In the genomic region with DNA sequence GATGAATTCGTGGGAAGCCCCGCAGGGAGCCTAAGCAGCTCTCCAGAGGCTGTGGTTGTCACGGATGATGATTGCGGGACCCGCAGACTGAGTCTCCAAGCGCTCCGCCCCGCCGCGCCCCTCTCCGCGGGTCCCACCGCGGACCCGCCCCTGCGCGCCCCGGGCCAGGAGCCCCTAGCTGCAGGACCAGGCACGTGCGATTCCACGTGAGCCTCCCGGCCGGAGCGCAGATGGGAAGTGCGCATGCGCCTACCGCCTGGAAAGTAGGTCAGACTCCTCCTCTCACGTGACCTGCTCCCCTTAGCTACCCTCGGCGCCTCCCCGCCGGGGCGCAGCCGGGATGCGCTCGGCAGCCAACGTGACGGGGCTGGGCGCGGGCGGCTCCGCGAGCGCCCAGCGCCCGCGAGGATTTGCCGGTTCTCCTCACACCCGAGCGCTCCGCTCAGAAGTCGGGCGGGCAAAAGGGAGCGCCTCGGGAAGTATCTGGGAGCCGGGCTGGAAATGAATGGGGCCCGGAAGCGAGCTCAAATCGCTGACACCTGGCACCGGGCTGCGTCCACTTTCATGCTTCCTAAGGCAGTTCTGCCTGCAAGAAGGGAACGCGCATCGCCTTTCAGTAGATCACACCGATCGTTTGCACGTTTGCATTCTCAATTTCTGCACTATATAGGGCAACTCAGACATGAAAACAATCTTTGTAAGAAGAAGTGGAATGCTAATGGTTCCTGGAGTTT, we compare ENCODE assay signal across 1 cellular context.
TF ChIP-seq lines count a peak whose summit lies in the region.

No MANE protein-coding gene starts in this region.

TF ChIP-seq in K562, 482 proteins besides CTCF, POLR2A, EP300 and RAD21 (continued from another document and continues in another):
- peak in 1 of 2 experiments; percentile 68; a peak in 1 of 4 replicates for TF ChIP-seq FOXA3 (CRISPR knock-in tag; conservative IDR thresholded peaks at IDR 0.05 in 1 of 2, IDR thresholded peaks at IDR 0.05 in 1 of 2)
- no peak for TF ChIP-seq TAL1 (IDR thresholded peaks at IDR 0.05)
- TF ChIP-seq ZNF143 (CRISPR knock-in tag; IDR thresholded peaks at IDR 0.05): no peak
- TF ChIP-seq, protein P1, sequence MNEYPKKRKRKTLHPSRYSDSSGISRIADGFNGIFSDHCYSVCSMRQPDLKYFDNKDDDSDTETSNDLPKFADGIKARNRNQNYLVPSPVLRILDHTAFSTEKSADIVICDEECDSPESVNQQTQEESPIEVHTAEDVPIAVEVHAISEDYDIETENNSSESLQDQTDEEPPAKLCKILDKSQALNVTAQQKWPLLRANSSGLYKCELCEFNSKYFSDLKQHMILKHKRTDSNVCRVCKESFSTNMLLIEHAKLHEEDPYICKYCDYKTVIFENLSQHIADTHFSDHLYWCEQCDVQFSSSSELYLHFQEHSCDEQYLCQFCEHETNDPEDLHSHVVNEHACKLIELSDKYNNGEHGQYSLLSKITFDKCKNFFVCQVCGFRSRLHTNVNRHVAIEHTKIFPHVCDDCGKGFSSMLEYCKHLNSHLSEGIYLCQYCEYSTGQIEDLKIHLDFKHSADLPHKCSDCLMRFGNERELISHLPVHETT (CRISPR knock-in tag; conservative IDR thresholded peaks at IDR 0.05 in 1 of 2, IDR thresholded peaks at IDR 0.05 in 1 of 2): no peak
- TF ChIP-seq SMAD4 (CRISPR knock-in tag; conservative IDR thresholded peaks at IDR 0.05): peak; percentile 65; the same call in 1 of the 2 replicates
- no peak for TF ChIP-seq NFE2 (IDR thresholded peaks at IDR 0.05; ENCODE audit: low read depth)
- TF ChIP-seq, protein P2, sequence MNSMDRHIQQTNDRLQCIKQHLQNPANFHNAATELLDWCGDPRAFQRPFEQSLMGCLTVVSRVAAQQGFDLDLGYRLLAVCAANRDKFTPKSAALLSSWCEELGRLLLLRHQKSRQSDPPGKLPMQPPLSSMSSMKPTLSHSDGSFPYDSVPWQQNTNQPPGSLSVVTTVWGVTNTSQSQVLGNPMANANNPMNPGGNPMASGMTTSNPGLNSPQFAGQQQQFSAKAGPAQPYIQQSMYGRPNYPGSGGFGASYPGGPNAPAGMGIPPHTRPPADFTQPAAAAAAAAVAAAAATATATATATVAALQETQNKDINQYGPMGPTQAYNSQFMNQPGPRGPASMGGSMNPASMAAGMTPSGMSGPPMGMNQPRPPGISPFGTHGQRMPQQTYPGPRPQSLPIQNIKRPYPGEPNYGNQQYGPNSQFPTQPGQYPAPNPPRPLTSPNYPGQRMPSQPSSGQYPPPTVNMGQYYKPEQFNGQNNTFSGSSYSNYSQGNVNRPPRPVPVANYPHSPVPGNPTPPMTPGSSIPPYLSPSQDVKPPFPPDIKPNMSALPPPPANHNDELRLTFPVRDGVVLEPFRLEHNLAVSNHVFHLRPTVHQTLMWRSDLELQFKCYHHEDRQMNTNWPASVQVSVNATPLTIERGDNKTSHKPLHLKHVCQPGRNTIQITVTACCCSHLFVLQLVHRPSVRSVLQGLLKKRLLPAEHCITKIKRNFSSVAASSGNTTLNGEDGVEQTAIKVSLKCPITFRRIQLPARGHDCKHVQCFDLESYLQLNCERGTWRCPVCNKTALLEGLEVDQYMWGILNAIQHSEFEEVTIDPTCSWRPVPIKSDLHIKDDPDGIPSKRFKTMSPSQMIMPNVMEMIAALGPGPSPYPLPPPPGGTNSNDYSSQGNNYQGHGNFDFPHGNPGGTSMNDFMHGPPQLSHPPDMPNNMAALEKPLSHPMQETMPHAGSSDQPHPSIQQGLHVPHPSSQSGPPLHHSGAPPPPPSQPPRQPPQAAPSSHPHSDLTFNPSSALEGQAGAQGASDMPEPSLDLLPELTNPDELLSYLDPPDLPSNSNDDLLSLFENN (IDR thresholded peaks at IDR 0.05; ENCODE audit: low read depth in 2 of 2, low read length in 2 of 2): no peak
- no peak for TF ChIP-seq SP2 (IDR thresholded peaks at IDR 0.05; ENCODE audit: extremely low read depth, low read depth, low read length, poor library complexity, severe bottlenecking)
- TF ChIP-seq BHLHE40 (IDR thresholded peaks at IDR 0.05; ENCODE audit: low read length): peak; percentile 98
- no peak for TF ChIP-seq ARID2 (IDR thresholded peaks at IDR 0.05)
- TF ChIP-seq ETV5 (CRISPR knock-in tag; IDR thresholded peaks at IDR 0.05; ENCODE audit: low read depth): no peak
- TF ChIP-seq NCOR1 (IDR thresholded peaks at IDR 0.05): 0 out of 2 replicates have a peak, but pooled peaks have one; percentile 13
- peak; percentile 60; the same call in 1 of the 2 replicates for TF ChIP-seq ZNF263 (CRISPR knock-in tag; IDR thresholded peaks at IDR 0.05; ENCODE audit: borderline replicate concordance)
- TF ChIP-seq, protein P3, sequence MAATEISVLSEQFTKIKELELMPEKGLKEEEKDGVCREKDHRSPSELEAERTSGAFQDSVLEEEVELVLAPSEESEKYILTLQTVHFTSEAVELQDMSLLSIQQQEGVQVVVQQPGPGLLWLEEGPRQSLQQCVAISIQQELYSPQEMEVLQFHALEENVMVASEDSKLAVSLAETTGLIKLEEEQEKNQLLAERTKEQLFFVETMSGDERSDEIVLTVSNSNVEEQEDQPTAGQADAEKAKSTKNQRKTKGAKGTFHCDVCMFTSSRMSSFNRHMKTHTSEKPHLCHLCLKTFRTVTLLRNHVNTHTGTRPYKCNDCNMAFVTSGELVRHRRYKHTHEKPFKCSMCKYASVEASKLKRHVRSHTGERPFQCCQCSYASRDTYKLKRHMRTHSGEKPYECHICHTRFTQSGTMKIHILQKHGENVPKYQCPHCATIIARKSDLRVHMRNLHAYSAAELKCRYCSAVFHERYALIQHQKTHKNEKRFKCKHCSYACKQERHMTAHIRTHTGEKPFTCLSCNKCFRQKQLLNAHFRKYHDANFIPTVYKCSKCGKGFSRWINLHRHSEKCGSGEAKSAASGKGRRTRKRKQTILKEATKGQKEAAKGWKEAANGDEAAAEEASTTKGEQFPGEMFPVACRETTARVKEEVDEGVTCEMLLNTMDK (IDR thresholded peaks at IDR 0.05; ENCODE audit: borderline replicate concordance, insufficient read depth, low read depth, low read length, poor library complexity, severe bottlenecking): no peak
- TF ChIP-seq ID3 (CRISPR knock-in tag; IDR thresholded peaks at IDR 0.05): no peak
- TF ChIP-seq ID3 (tag; IDR thresholded peaks at IDR 0.05): no peak
- TF ChIP-seq RBM17 (IDR thresholded peaks at IDR 0.05; ENCODE audit: borderline replicate concordance, low read depth, low read length): no peak
- TF ChIP-seq, protein P4, sequence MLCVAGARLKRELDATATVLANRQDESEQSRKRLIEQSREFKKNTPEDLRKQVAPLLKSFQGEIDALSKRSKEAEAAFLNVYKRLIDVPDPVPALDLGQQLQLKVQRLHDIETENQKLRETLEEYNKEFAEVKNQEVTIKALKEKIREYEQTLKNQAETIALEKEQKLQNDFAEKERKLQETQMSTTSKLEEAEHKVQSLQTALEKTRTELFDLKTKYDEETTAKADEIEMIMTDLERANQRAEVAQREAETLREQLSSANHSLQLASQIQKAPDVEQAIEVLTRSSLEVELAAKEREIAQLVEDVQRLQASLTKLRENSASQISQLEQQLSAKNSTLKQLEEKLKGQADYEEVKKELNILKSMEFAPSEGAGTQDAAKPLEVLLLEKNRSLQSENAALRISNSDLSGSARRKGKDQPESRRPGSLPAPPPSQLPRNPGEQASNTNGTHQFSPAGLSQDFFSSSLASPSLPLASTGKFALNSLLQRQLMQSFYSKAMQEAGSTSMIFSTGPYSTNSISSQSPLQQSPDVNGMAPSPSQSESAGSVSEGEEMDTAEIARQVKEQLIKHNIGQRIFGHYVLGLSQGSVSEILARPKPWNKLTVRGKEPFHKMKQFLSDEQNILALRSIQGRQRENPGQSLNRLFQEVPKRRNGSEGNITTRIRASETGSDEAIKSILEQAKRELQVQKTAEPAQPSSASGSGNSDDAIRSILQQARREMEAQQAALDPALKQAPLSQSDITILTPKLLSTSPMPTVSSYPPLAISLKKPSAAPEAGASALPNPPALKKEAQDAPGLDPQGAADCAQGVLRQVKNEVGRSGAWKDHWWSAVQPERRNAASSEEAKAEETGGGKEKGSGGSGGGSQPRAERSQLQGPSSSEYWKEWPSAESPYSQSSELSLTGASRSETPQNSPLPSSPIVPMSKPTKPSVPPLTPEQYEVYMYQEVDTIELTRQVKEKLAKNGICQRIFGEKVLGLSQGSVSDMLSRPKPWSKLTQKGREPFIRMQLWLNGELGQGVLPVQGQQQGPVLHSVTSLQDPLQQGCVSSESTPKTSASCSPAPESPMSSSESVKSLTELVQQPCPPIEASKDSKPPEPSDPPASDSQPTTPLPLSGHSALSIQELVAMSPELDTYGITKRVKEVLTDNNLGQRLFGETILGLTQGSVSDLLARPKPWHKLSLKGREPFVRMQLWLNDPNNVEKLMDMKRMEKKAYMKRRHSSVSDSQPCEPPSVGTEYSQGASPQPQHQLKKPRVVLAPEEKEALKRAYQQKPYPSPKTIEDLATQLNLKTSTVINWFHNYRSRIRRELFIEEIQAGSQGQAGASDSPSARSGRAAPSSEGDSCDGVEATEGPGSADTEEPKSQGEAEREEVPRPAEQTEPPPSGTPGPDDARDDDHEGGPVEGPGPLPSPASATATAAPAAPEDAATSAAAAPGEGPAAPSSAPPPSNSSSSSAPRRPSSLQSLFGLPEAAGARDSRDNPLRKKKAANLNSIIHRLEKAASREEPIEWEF (CRISPR knock-in tag; IDR thresholded peaks at IDR 0.05): no peak
- no peak for TF ChIP-seq RBBP5 (IDR thresholded peaks at IDR 0.05; ENCODE audit: borderline replicate concordance, insufficient read depth, low read length, poor library complexity, severe bottlenecking)
- no peak for TF ChIP-seq JUN (IDR thresholded peaks at IDR 0.05; ENCODE audit: borderline replicate concordance, low read depth, low read length)
- TF ChIP-seq JUN (CRISPR knock-in tag; IDR thresholded peaks at IDR 0.05; ENCODE audit: borderline replicate concordance): 0 out of 2 replicates have a peak, but pooled peaks have one; percentile 27
- TF ChIP-seq, protein P5, sequence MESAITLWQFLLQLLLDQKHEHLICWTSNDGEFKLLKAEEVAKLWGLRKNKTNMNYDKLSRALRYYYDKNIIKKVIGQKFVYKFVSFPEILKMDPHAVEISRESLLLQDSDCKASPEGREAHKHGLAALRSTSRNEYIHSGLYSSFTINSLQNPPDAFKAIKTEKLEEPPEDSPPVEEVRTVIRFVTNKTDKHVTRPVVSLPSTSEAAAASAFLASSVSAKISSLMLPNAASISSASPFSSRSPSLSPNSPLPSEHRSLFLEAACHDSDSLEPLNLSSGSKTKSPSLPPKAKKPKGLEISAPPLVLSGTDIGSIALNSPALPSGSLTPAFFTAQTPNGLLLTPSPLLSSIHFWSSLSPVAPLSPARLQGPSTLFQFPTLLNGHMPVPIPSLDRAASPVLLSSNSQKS (CRISPR knock-in tag; IDR thresholded peaks at IDR 0.05): no peak
- TF ChIP-seq NR3C1 (CRISPR knock-in tag; IDR thresholded peaks at IDR 0.05): 0 out of 2 replicates have a peak, but pooled peaks have one; percentile 44
- no peak for TF ChIP-seq ZNF384 (IDR thresholded peaks at IDR 0.05; ENCODE audit: low read depth, low read length)
- TF ChIP-seq E2F6 (IDR thresholded peaks at IDR 0.05; ENCODE audit: borderline replicate concordance in 1 of 2, extremely low read depth in 1 of 2, insufficient read depth in 1 of 2, insufficient read length in 1 of 2, low read depth in 1 of 2, low read length in 1 of 2, poor library complexity in 1 of 2, severe bottlenecking in 1 of 2): peak; percentile 93 to 95
- TF ChIP-seq TBL1XR1 (IDR thresholded peaks at IDR 0.05; ENCODE audit: low read length in 2 of 2): no peak
- no peak for TF ChIP-seq HINFP (tag; conservative IDR thresholded peaks at IDR 0.05; ENCODE audit: low read depth)
- TF ChIP-seq EP400 (IDR thresholded peaks at IDR 0.05): peak; percentile 63; the same call in 1 of the 2 replicates
- TF ChIP-seq PCBP1 (IDR thresholded peaks at IDR 0.05; ENCODE audit: low read depth, low read length, poor library complexity, severe bottlenecking): peak; percentile 5
- no peak for TF ChIP-seq SETDB1 (IDR thresholded peaks at IDR 0.05; ENCODE audit: low read length)
- no peak for TF ChIP-seq MTF1 (CRISPR knock-in tag; IDR thresholded peaks at IDR 0.05; ENCODE audit: borderline replicate concordance)
- no peak for TF ChIP-seq POLR3G (IDR thresholded peaks at IDR 0.05; ENCODE audit: extremely low read depth, insufficient read length, insufficient replicate concordance)
